In the genomic region with DNA sequence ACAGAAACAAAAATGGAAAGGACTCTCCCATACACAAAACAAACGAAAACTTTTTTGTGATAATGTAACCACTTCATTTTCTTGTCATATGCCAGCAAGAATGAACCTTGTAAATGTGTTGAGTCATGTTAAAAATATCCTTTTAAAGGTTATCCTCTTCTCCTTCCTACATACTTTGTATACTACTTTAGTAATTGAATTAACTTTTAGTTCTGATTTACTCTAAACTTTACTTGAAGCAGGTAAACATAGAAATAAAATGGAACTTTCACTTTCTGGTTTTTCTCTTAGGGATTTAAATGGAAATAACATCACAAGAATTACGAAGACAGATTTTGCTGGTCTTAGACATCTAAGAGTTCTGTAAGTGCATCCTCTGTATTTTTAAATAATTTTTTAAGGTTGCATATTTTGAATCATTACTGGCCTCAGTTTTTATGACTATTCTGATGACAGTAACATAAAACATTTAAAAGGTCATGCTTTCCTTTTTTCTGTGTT, we compare ENCODE assay signal across 18 cellular contexts. TPM values are rescaled to one million over a fixed set of nuclear protein-coding genes. Genes with fewer than 3 reads are reported as not detected.
A peak's percentile ranks its signal among the peaks of the same experiment; 100 is the strongest.
DNase-seq lines count a peak whose midpoint lies in the region; ATAC-seq, FAIRE-seq and TF ChIP-seq lines count a peak whose summit lies in the region.
"Had no signal": no experiment of that assay in that cellular context is flagged by ENCODE, and none has a peak within 500 bp of the region (broad histone marks: within the 10 kb centered on the region; RNA-seq: fewer than 3 reads in every experiment).

No MANE protein-coding gene starts in this region.

- H3K9ac ChIP-seq in iPS-20b (ENCODE audit: low read depth, low read length) (no peak overlapping the region), smooth muscle cell (ENCODE audit: low read depth) (no peak overlapping the region)

- H3K27ac ChIP-seq in iPS-20b (ENCODE audit: low read length) (no peak overlapping the region), smooth muscle cell (ENCODE audit: low read depth) (no peak overlapping the region), substantia nigra (ENCODE audit: low read depth, low read length, poor library complexity, severe bottlenecking) (no peak overlapping the region)
- H3K27ac ChIP-seq: epithelial cell of prostate had no signal

- no peak for DNase-seq in H54 (ENCODE audit: insufficient read length, low spot score)
- DNase-seq in astrocyte of the cerebellum (ENCODE audit: low read depth): no peak
- no peak for DNase-seq in smooth muscle cell (lab: John Stamatoyannopoulos, UW; ENCODE audit: unreplicated experiment)
- no peak for DNase-seq in effector CD4-positive, alpha-beta T cell
- DNase-seq in substantia nigra (lab: John Stamatoyannopoulos, UW): no peak
- no peak for DNase-seq in effector CD8-positive, alpha-beta T cell (lab: John Stamatoyannopoulos, UW)
- DNase-seq: activated CD4-positive, alpha-beta T cell treated with anti-CD3 and anti-CD28 coated beads, Interleukin-2, amount 50 U/mL, for 4 hours; activated effector memory CD4-positive, alpha-beta T cell treated with anti-CD3 and anti-CD28 coated beads, Interleukin-2, amount 50 U/mL, for 16 hours; CD8-positive, alpha-beta T cell; GF-D8; NCI-H1048; NCI-H510A treated with DMSO at 0.1 percent for 48 hours; stimulated activated naive CD8-positive, alpha-beta T cell treated with anti-CD3 and anti-CD28 coated beads, Interleukin-15, Interleukin-2, amounts not matched to agents 100 U/mL and 50 U/mL, for 24 hours had no signal

- no peak for ATAC-seq in HG02642 (IDR thresholded peaks at IDR 0.05; ENCODE audit: poor library complexity, unreplicated experiment)
- ATAC-seq: CD8-positive, alpha-beta T cell; stimulated activated naive CD8-positive, alpha-beta T cell treated with anti-CD3 and anti-CD28 coated beads, Interleukin-15, Interleukin-2, amounts not matched to agents 100 U/mL and 50 U/mL, for 24 hours had no signal

- H2AFZ ChIP-seq in smooth muscle cell (ENCODE audit: low read depth): no peak overlapping the region

- TF ChIP-seq CTCF in astrocyte of the cerebellum (IDR thresholded peaks at IDR 0.05; ENCODE audit: low read depth, low read length, missing control alignments) (no peak), smooth muscle cell (IDR thresholded peaks at IDR 0.05; ENCODE audit: borderline replicate concordance, insufficient read depth, poor library complexity, severe bottlenecking) (no peak)

- peaks cover 67% of the 10 kb centered on the region for H4K20me1 ChIP-seq in smooth muscle cell (ENCODE audit: low read depth)

- no peaks in the 10 kb centered on the region for H3K9me3 ChIP-seq in iPS-20b (ENCODE audit: insufficient read depth, low read depth, low read length)
- H3K9me3 ChIP-seq in smooth muscle cell (replicated peaks; ENCODE audit: low read depth): no peaks in the 10 kb centered on the region

- H3K4me3 ChIP-seq in astrocyte of the cerebellum (ENCODE audit: low read depth, low read length) (peak overlapping the region; percentile 69), iPS-20b (ENCODE audit: low read length) (peak overlapping the region; percentile 77; the same call in 1 of the 2 replicates), smooth muscle cell (peak overlapping the region; percentile 73)

- H3K4me1 ChIP-seq in iPS-20b (ENCODE audit: insufficient read depth, low read length) (peaks cover 17% of the 10 kb centered on the region), smooth muscle cell (ENCODE audit: low read depth) (peaks cover 13% of the 10 kb centered on the region)

- in situ Hi-C loops in astrocyte of the cerebellum (cut with HindIII; ENCODE audit: low sequenced_read_pairs): no loop called here

- peaks cover 26% of the 10 kb centered on the region for H3K79me2 ChIP-seq in smooth muscle cell (ENCODE audit: low read depth)

- no peak for TF ChIP-seq POLR2A in H54 (IDR thresholded peaks at IDR 0.05; ENCODE audit: low read depth, low read length)

- no peaks in the 10 kb centered on the region for H3F3A ChIP-seq in smooth muscle cell (ENCODE audit: low read depth)

- FAIRE-seq in H54 (lab: Jason Lieb, UNC): peak; percentile 15
- FAIRE-seq: H1 had no signal

- H3K4me2 ChIP-seq in smooth muscle cell: peak overlapping the region; percentile 96

- H3K36me3 ChIP-seq in iPS-20b (ENCODE audit: insufficient read depth, low read depth, low read length): no peaks in the 10 kb centered on the region
- H3K36me3 ChIP-seq in smooth muscle cell (ENCODE audit: low read depth): no peaks in the 10 kb centered on the region

- 44% methylated on average over 2 of the region's 2 CpGs for WGBS in smooth muscle cell (ENCODE audit: low lambda C conversion rate)

- H3K27me3 ChIP-seq in iPS-20b (ENCODE audit: insufficient read depth, low read length): peaks cover 64% of the 10 kb centered on the region
- peaks cover 23% of the 10 kb centered on the region for H3K27me3 ChIP-seq in smooth muscle cell (ENCODE audit: low read depth)

RNA-seq across cellular contexts. Expression of a gene that starts 4.7 kb away (rescaled TPM):
- total RNA-seq in smooth muscle cell: 37.1 and 37.2 TPM in 2 replicates
- polyA plus RNA-seq in smooth muscle cell: 22.6 and 29.4 TPM in 2 replicates
- total RNA-seq: CD8-positive, alpha-beta T cell; HT-29 had no signal
